Comparison of ENCODE assay signal across 10 cellular contexts in the genomic region with DNA sequence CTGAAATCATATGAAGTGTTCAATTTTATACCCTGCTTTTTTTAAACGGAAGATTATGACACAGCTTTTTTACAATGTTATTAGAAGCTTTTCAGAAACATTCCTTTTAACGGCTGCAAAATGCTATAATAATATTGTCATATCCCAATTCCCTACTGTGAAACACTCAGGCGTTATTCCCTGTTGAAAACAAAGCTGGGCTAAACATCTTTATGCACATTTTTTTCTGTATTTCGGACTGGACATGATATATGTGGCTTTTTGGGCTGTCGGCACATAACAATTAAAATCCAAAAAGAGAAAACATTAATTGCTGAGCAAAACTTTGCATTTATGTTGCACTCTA. TPM values are rescaled to one million over a fixed set of nuclear protein-coding genes. Genes with fewer than 3 reads are reported as not detected.
A peak's percentile ranks its signal among the peaks of the same experiment; 100 is the strongest.
DNase-seq lines count a peak whose midpoint lies in the region; ATAC-seq, FAIRE-seq and TF ChIP-seq lines count a peak whose summit lies in the region.
"Had no signal": no experiment of that assay in that cellular context is flagged by ENCODE, and none has a peak within 500 bp of the region (broad histone marks: within the 10 kb centered on the region; RNA-seq: fewer than 3 reads in every experiment).

No MANE protein-coding gene starts in this region.

- H3K9me3 ChIP-seq in A673 (ENCODE audit: low read depth, low read length, poor library complexity, severe bottlenecking) (no peaks in the 10 kb centered on the region), SJSA1 (replicated peaks) (no peaks in the 10 kb centered on the region), esophagus squamous epithelium (no peaks in the 10 kb centered on the region), prostate gland (no peaks in the 10 kb centered on the region)

- H3K4me1 ChIP-seq in A673 (ENCODE audit: insufficient read depth, low read length, poor library complexity, severe bottlenecking) (peaks cover 44% of the 10 kb centered on the region), SJSA1 (replicated peaks) (peaks cover 58% of the 10 kb centered on the region), esophagus squamous epithelium (peaks cover 7 to 27% (median 16%) of the 10 kb centered on the region in 3 donors), prostate gland (replicated peaks) (peaks cover 3% of the 10 kb centered on the region)

- ATAC-seq in HG03159 (IDR thresholded peaks at IDR 0.05; ENCODE audit: unreplicated experiment): no peak

- CTCF ChIA-PET in A673 (lab: Charles Lee): interaction anchor here (1.2 kb wide), 1 partner anchor 98 kb away, joined by 3 read pairs; no protein-coding TSS in a partner anchor

- no peak for DNase-seq in A673 (ENCODE audit: low spot score)
- DNase-seq in SJSA1 (ENCODE audit: low read depth in 1 of 2, low spot score in 2 of 2): no peak
- no peak for DNase-seq in esophagus squamous epithelium (lab: John Stamatoyannopoulos, UW)
- DNase-seq in prostate gland (ENCODE audit: low spot score): no peak
- DNase-seq in GM19239 (ENCODE audit: insufficient read length, low spot score): no peak
- DNase-seq in retina: no peak
- DNase-seq in activated CD8-positive, alpha-beta memory T cell treated with anti-CD3 and anti-CD28 coated beads for 24 hours: no peak
- DNase-seq: NCI-H187 treated with DMSO at 0.1 percent for 48 hours had no signal

- POLR2A ChIA-PET in A673 (lab: Charles Lee; ENCODE audit: low non-redundant PET): interaction anchor here (0.5 kb wide), 1 partner anchor 197 kb away, joined by 5 read pairs; no protein-coding TSS in a partner anchor

- no TSS peak for BruUV-seq in A673 (replicated peaks; lab: Mats Ljungman, UMichigan)

- FAIRE-seq in GM19239 (lab: Jason Lieb, UNC): no peak
- FAIRE-seq: G401.6 had no signal

- H3K36me3 ChIP-seq in A673 (ENCODE audit: insufficient read depth, low read length, poor library complexity, severe bottlenecking) (peaks cover 14% of the 10 kb centered on the region), SJSA1 (peaks cover 12% of the 10 kb centered on the region), esophagus squamous epithelium (no peaks in the 10 kb centered on the region), prostate gland (no peaks in the 10 kb centered on the region)

- H3K4me3 ChIP-seq in A673 (ENCODE audit: low read depth, low read length, poor library complexity, severe bottlenecking) (peak overlapping the region; percentile 13), SJSA1 (peak overlapping the region; percentile 10), esophagus squamous epithelium (peak overlapping the region in 1 of 4 donors; percentile 38), prostate gland (no peak overlapping the region)

- intact Hi-C loops in A673 (cut with micrococcal nuclease; ENCODE audit: unreplicated experiment): no loop called here
- intact Hi-C loops in esophagus squamous epithelium (cut with DNase I): no loop called here
- intact Hi-C loops in prostate gland (cut with DNase I): no loop called here

- TF ChIP-seq POLR2A in esophagus squamous epithelium (IDR thresholded peaks at IDR 0.05) (no peak), prostate gland (IDR thresholded peaks at IDR 0.05) (no peak)

- no peak for TF ChIP-seq CTCF in A673 (conservative IDR thresholded peaks at IDR 0.05; ENCODE audit: low read depth, low read length)
- TF ChIP-seq CTCF in esophagus squamous epithelium (IDR thresholded peaks at IDR 0.05): no peak
- no peak for TF ChIP-seq CTCF in prostate gland (IDR thresholded peaks at IDR 0.05)

- H3K27ac ChIP-seq in A673 (ENCODE audit: low read depth, low read length, poor library complexity, severe bottlenecking) (peak overlapping the region; percentile 41), SJSA1 (peak overlapping the region; percentile 87), esophagus squamous epithelium (peak overlapping the region in 3 of 4 donors; percentile 56 to 89 (median 76)), prostate gland (peak overlapping the region; percentile 19 to 29)

- 36 to 61% methylated on average over 5 of the region's 5 CpGs for WGBS in esophagus squamous epithelium, 2 donors
- WGBS in prostate gland: 46% methylated on average over 5 of the region's 5 CpGs

- no peaks in the 10 kb centered on the region for H3K27me3 ChIP-seq in A673 (replicated peaks; ENCODE audit: insufficient read depth, low read depth, low read length, poor library complexity)
- no peaks in the 10 kb centered on the region for H3K27me3 ChIP-seq in SJSA1 (replicated peaks)
- no peaks in the 10 kb centered on the region for H3K27me3 ChIP-seq in esophagus squamous epithelium
- H3K27me3 ChIP-seq in prostate gland (replicated peaks; ENCODE audit: insufficient read depth): no peaks in the 10 kb centered on the region

RNA-seq across cellular contexts. Expression of gene CTSL, which starts 12.0 kb away (rescaled TPM):
- total RNA-seq in A673 (2021) (17.0 and 21.0 TPM in 2 replicates), esophagus squamous epithelium (10 to 100 TPM in 3 of 4 donors, 1 to 10 TPM in 1; 7.6 to 64.2 (median 42.4) TPM), prostate gland (10 to 100 TPM; 87.3 to 90.1 TPM)
- 393 and 445 TPM in 2 replicates for total RNA-seq in SJSA1 (2014; rRNA removed; shearing (Covaris generic))

Comparison
In these comparisons a context has a peak if more than half of its experiments do, and no peak if none do; other contexts are left out.
1. H3K27ac ChIP-seq: peak in every context shown above with its lines; median percentile 87 in SJSA1; 76 in esophagus squamous epithelium; 41 in A673; 24 in prostate gland.
2. H3K4me3 ChIP-seq: peak in A673 (single experiment) and SJSA1 (single experiment); none in prostate gland (0 of 2).